Comparison of ENCODE assay signal across 15 cellular contexts in the genomic region with DNA sequence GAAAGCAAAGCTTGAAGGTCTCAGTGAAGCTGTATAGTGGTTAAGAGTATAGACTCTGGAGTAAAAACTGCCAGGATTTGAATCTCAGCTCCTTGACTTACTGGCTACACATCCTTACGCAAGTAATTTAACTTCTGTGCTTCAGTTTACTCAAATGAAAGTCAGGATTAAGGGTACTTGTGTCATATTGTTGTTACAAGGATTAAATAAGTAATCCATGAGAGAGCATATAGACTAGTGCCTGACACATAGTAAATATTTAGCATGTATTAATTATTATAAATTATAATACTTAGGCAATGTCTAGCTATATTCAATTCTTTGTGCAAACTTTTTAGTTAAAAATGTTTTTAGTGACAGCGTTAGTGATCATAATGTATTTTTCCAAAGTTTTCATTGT. TPM values are rescaled to one million over a fixed set of nuclear protein-coding genes. Genes with fewer than 3 reads are reported as not detected.
DNase-seq lines count a peak whose midpoint lies in the region; ATAC-seq, FAIRE-seq and TF ChIP-seq lines count a peak whose summit lies in the region.
"Had no signal": no experiment of that assay in that cellular context is flagged by ENCODE, and none has a peak within 500 bp of the region (broad histone marks: within the 10 kb centered on the region; RNA-seq: fewer than 3 reads in every experiment).

No MANE protein-coding gene starts in this region.

- H3K9me3 Mint-ChIP-seq in nephron = no peaks in the 10 kb centered on the region
- no peaks in the 10 kb centered on the region for H3K9me3 Mint-ChIP-seq in activated naive CD4-positive, alpha-beta T cell treated with anti-CD3 and anti-CD28 coated beads, Interleukin-2, amount 50 U/mL, for 72 hours
- no peaks in the 10 kb centered on the region for H3K9me3 Mint-ChIP-seq in naive thymus-derived CD8-positive, alpha-beta T cell
- H3K9me3 Mint-ChIP-seq: CD4-positive, CD25-positive, alpha-beta regulatory T cell; H9 had no signal

- no peaks in the 10 kb centered on the region for H4K20me1 ChIP-seq in MM.1S (ENCODE audit: insufficient read depth, low read length)

- no peak for DNase-seq in D721Med (ENCODE audit: insufficient read length, low spot score)
- no peak for DNase-seq in MM.1S
- no peak for DNase-seq in NCI-H1048 (lab: John Stamatoyannopoulos, UW)
- no peak for DNase-seq in activated CD8-positive, alpha-beta memory T cell treated with anti-CD3 and anti-CD28 coated beads, Interleukin-2, amount 50 U/mL, for 4 hours
- DNase-seq in activated naive CD4-positive, alpha-beta T cell treated with anti-CD3 and anti-CD28 coated beads, Interleukin-2, amount 50 U/mL, for 72 hours (ENCODE audit: low spot score in 2 of 2) = no peak
- DNase-seq in naive thymus-derived CD8-positive, alpha-beta T cell = no peak
- DNase-seq: CD4-positive, CD25-positive, alpha-beta regulatory T cell; H9; NCI-H1092; NCI-H345 had no signal

- no peaks in the 10 kb centered on the region for H3K9me2 ChIP-seq in MM.1S (replicated peaks; ENCODE audit: insufficient read depth, low read length)

- H3K79me2 ChIP-seq in MM.1S (ENCODE audit: low read length) = peaks cover 62% of the 10 kb centered on the region

- H3K27me3 ChIP-seq in MM.1S (replicated peaks; ENCODE audit: insufficient read depth, low read length) = no peaks in the 10 kb centered on the region

- peak overlapping the region; percentile 54 to 86 (median 74) for H3K27ac Mint-ChIP-seq in nephron
- H3K27ac Mint-ChIP-seq in activated naive CD4-positive, alpha-beta T cell treated with anti-CD3 and anti-CD28 coated beads, Interleukin-2, amount 50 U/mL, for 72 hours = no peak overlapping the region
- H3K27ac Mint-ChIP-seq in naive thymus-derived CD8-positive, alpha-beta T cell = peak overlapping the region in 1 of 10 donors; percentile 43
- H3K27ac Mint-ChIP-seq: CD4-positive, CD25-positive, alpha-beta regulatory T cell had no signal

- peaks cover 41% of the 10 kb centered on the region for H3K36me3 Mint-ChIP-seq in nephron (ENCODE audit: low read depth)
- no peaks in the 10 kb centered on the region for H3K36me3 Mint-ChIP-seq in activated naive CD4-positive, alpha-beta T cell treated with anti-CD3 and anti-CD28 coated beads, Interleukin-2, amount 50 U/mL, for 72 hours
- peaks cover 0 to 42% (median 13%) of the 10 kb centered on the region in 3 donors for H3K36me3 Mint-ChIP-seq in naive thymus-derived CD8-positive, alpha-beta T cell

- H3K9me3 ChIP-seq in MM.1S (replicated peaks; ENCODE audit: insufficient read depth, low read length) = no peaks in the 10 kb centered on the region

- no peak overlapping the region for H2AFZ ChIP-seq in MM.1S (ENCODE audit: low read length)

- H3F3A ChIP-seq in MM.1S (ENCODE audit: insufficient read depth, low read length) = peaks cover 55% of the 10 kb centered on the region

- peak; percentile 72 for ATAC-seq in esophagus mucosa
- ATAC-seq in activated naive CD4-positive, alpha-beta T cell treated with anti-CD3 and anti-CD28 coated beads, Interleukin-2, amount 50 U/mL, for 72 hours = no peak
- no peak for ATAC-seq in naive thymus-derived CD8-positive, alpha-beta T cell
- ATAC-seq: Panc1, Right ventricle myocardium inferior had no signal

- peak overlapping the region; percentile 49; the same call in 1 of the 2 replicates for H3K9ac ChIP-seq in MM.1S (ENCODE audit: low read length)

- POLR2A ChIA-PET in naive thymus-derived CD8-positive, alpha-beta T cell (lab: Charles Lee) = no interaction called here

- H3K4me1 Mint-ChIP-seq in nephron = peaks cover 49% of the 10 kb centered on the region
- H3K4me1 Mint-ChIP-seq in naive thymus-derived CD8-positive, alpha-beta T cell = peaks cover 8 to 38% (median 11%) of the 10 kb centered on the region in 4 donors

- peak; percentile 84 for FAIRE-seq in D721Med (lab: Jason Lieb, UNC)

- peak overlapping the region; percentile 87; the same call in 1 of the 2 replicates for H3K27ac ChIP-seq in MM.1S (ENCODE audit: low read length)
- H3K27ac ChIP-seq: SK-N-MC had no signal

- H3K27me3 Mint-ChIP-seq in nephron (ENCODE audit: low read depth) = no peaks in the 10 kb centered on the region
- H3K27me3 Mint-ChIP-seq in naive thymus-derived CD8-positive, alpha-beta T cell = no peaks in the 10 kb centered on the region
- H3K27me3 Mint-ChIP-seq: CD4-positive, CD25-positive, alpha-beta regulatory T cell had no signal

- 0 out of 2 replicates have a peak, but pooled peaks cover 2% of the 10 kb centered on the region for H3K36me3 ChIP-seq in MM.1S (replicated peaks; ENCODE audit: insufficient read depth, low read length)

- TF ChIP-seq CTCF in D721Med (IDR thresholded peaks at IDR 0.05; ENCODE audit: insufficient read depth, missing control alignments) (no peak), MM.1S (IDR thresholded peaks at IDR 0.05; ENCODE audit: low read length) (no peak), nephron (IDR thresholded peaks at IDR 0.05; ENCODE audit: unreplicated experiment in 3 of 3) (no peak)

- no peak overlapping the region for H3K4me3 Mint-ChIP-seq in nephron
- no peak overlapping the region for H3K4me3 Mint-ChIP-seq in naive thymus-derived CD8-positive, alpha-beta T cell
- H3K4me3 Mint-ChIP-seq: CD4-positive, CD25-positive, alpha-beta regulatory T cell; H9 had no signal

- peaks cover 53% of the 10 kb centered on the region for H3K4me1 ChIP-seq in MM.1S (ENCODE audit: low read length)

- H3K4me2 ChIP-seq in MM.1S (ENCODE audit: low read depth, low read length) = peak overlapping the region; percentile 84

- peak overlapping the region; percentile 42 for H3K4me3 ChIP-seq in MM.1S (ENCODE audit: low read length)
- H3K4me3 ChIP-seq: SK-N-MC had no signal

RNA-seq across cellular contexts. Expression of a gene that starts 33.1 kb away (rescaled TPM):
- 3.2 TPM for total RNA-seq in esophagus mucosa
- 1 to 10 TPM; 2.8 to 6.4 TPM for total RNA-seq in activated naive CD4-positive, alpha-beta T cell treated with anti-CD3 and anti-CD28 coated beads, Interleukin-2, amount 50 U/mL, for 72 hours
- 10 to 100 TPM; 21.7 to 22.0 TPM for total RNA-seq in naive thymus-derived CD8-positive, alpha-beta T cell
- polyA plus RNA-seq in naive thymus-derived CD8-positive, alpha-beta T cell = 10 to 100 TPM in 1 of 3 donors, 1 to 10 TPM in 2; 1.9 to 10.2 (median 9.4) TPM

RNA-seq across cellular contexts. Expression of a gene that starts 33.2 kb away (rescaled TPM):
- total RNA-seq in esophagus mucosa = 9.2 TPM
- 1 to 10 TPM; 4.2 to 6.6 TPM for total RNA-seq in activated naive CD4-positive, alpha-beta T cell treated with anti-CD3 and anti-CD28 coated beads, Interleukin-2, amount 50 U/mL, for 72 hours
- total RNA-seq in naive thymus-derived CD8-positive, alpha-beta T cell = 10 to 100 TPM; 30.4 to 36.4 TPM
- polyA plus RNA-seq in naive thymus-derived CD8-positive, alpha-beta T cell = 1 to 10 TPM in 2 of 3 donors, under 1 TPM in 1; 0.61 to 1.8 (median 1.6) TPM

RNA-seq across cellular contexts. Expression of a gene that starts 41.4 kb away (rescaled TPM):
- 15.7 TPM for total RNA-seq in esophagus mucosa
- 10 to 100 TPM; 23.0 to 33.6 TPM for total RNA-seq in activated naive CD4-positive, alpha-beta T cell treated with anti-CD3 and anti-CD28 coated beads, Interleukin-2, amount 50 U/mL, for 72 hours
- total RNA-seq in naive thymus-derived CD8-positive, alpha-beta T cell = 10 to 100 TPM; 29.9 to 32.2 TPM
- polyA plus RNA-seq in naive thymus-derived CD8-positive, alpha-beta T cell = 10 to 100 TPM; 13.1 to 14.2 (median 13.8) TPM

RNA-seq across cellular contexts. Expression of a gene that starts 41.5 kb away (rescaled TPM):
- total RNA-seq in esophagus mucosa = 7.7 TPM
- total RNA-seq in activated naive CD4-positive, alpha-beta T cell treated with anti-CD3 and anti-CD28 coated beads, Interleukin-2, amount 50 U/mL, for 72 hours = 10 to 100 TPM in 1 of 2 donors, 1 to 10 TPM in 1; 7.8 to 18.0 TPM
- 10 to 100 TPM; 20.1 to 20.6 TPM for total RNA-seq in naive thymus-derived CD8-positive, alpha-beta T cell
- polyA plus RNA-seq in naive thymus-derived CD8-positive, alpha-beta T cell = 10 to 100 TPM in 1 of 3 donors, 1 to 10 TPM in 2; 6.9 to 11.2 (median 8.6) TPM

Comparison
In these comparisons a context has a peak if more than half of its experiments do, and no peak if none do; other contexts are left out.
1. H3K27ac Mint-ChIP-seq: peak in nephron (3 of 3); none in activated naive CD4-positive, alpha-beta T cell treated with anti-CD3 and anti-CD28 coated beads, Interleukin-2, amount 50 U/mL, for 72 hours (0 of 2).